9 cellular contexts compared by ENCODE assay signal in genomic region chr16:77951788-77952187, GRCh38.
DNase-seq lines count a peak whose midpoint lies in the region; TF ChIP-seq lines count a peak whose summit lies in the region.
"Had no signal": no experiment of that assay in that cellular context is flagged by ENCODE, and none has a peak within 500 bp of the region (broad histone marks: within the 10 kb centered on the region; RNA-seq: fewer than 3 reads in every experiment).

No MANE protein-coding gene starts in this region.

- peaks cover 0 to 12% of the 10 kb centered on the region in 2 donors for H3K27me3 ChIP-seq in breast epithelium
- H3K27me3 ChIP-seq in thyroid gland, result no peaks in the 10 kb centered on the region
- H3K27me3 ChIP-seq: neutrophil had no signal

- CTCF ChIA-PET in MCF 10A (lab: Yijun Ruan, JAX), result interaction anchor here (0.6 to 5.2 kb wide), 17 partner anchors 13 to 273 kb away, joined by 3 to 35 read pairs (median 4); no protein-coding TSS in a partner anchor

- no peaks in the 10 kb centered on the region for H3K36me3 Mint-ChIP-seq in MCF 10A (ENCODE audit: insufficient read depth, unreplicated experiment)

- H3K27ac Mint-ChIP-seq in MCF 10A (ENCODE audit: low read depth, unreplicated experiment), result no peak overlapping the region

- DNase-seq in MCF 10A (ENCODE audit: unreplicated experiment), result peak; percentile 47
- DNase-seq in breast epithelium (ENCODE audit: low spot score in 2 of 2), result no peak
- peak; percentile 19 for DNase-seq in NCI-H2107 (lab: John Stamatoyannopoulos, UW)
- DNase-seq in cardiac fibroblast (ENCODE audit: low read depth in 2 of 2), result no peak
- no peak for DNase-seq in thyroid gland
- DNase-seq in NK-92 treated with Interleukin-12 subunit alpha and Interleukin-12 subunit beta, amount 100 ng/mL, for 24 hours (lab: John Stamatoyannopoulos, UW), result no peak
- DNase-seq in activated CD4-positive, CD25-positive, alpha-beta regulatory T cell (lab: John Stamatoyannopoulos, UW), result no peak
- DNase-seq in T-helper 1 cell, result no peak

- intact Hi-C loops in MCF 10A (cut with micrococcal nuclease) (loop anchor here (1.0 kb wide), 1 partner anchor 20 kb away; no protein-coding TSS in a partner anchor), breast epithelium (cut with DNase I; ENCODE audit: low total_unique reads) (no loop called here), thyroid gland (cut with DNase I) (no loop called here)

- no peaks in the 10 kb centered on the region for H3K4me1 Mint-ChIP-seq in MCF 10A (ENCODE audit: insufficient read depth, unreplicated experiment)

- 22 to 24% methylated on average over 2 of the region's 2 CpGs for WGBS in thyroid gland, 2 donors

- H3K4me3 ChIP-seq in breast epithelium (no peak overlapping the region), cardiac fibroblast (replicated peaks in 1 of 2; ENCODE audit: low read depth in 2 of 2, low read length in 2 of 2) (no peak overlapping the region), thyroid gland (replicated peaks in 1 of 3) (no peak overlapping the region)

- H3K9me3 ChIP-seq in breast epithelium (no peaks in the 10 kb centered on the region), thyroid gland (no peaks in the 10 kb centered on the region)
- H3K9me3 ChIP-seq: neutrophil had no signal

- BruUV-seq in MCF 10A (replicated peaks; lab: Mats Ljungman, UMichigan), result no TSS peak

- H3K4me3 Mint-ChIP-seq in MCF 10A (ENCODE audit: unreplicated experiment), result no peak overlapping the region

- no peak overlapping the region for H3K27ac ChIP-seq in breast epithelium
- H3K27ac ChIP-seq in thyroid gland, result no peak overlapping the region
- H3K27ac ChIP-seq: neutrophil had no signal

- H3K36me3 ChIP-seq in breast epithelium (no peaks in the 10 kb centered on the region), thyroid gland (no peaks in the 10 kb centered on the region)
- H3K36me3 ChIP-seq: neutrophil had no signal

- TF ChIP-seq POLR2A in breast epithelium (IDR thresholded peaks at IDR 0.05) (no peak), thyroid gland (IDR thresholded peaks at IDR 0.05) (no peak)

- POLR2A ChIA-PET in MCF 10A (lab: Yijun Ruan, JAX), result no interaction called here

- no peaks in the 10 kb centered on the region for H3K9me3 Mint-ChIP-seq in MCF 10A (ENCODE audit: unreplicated experiment)

- H3K4me1 ChIP-seq in breast epithelium, result no peaks in the 10 kb centered on the region
- H3K4me1 ChIP-seq in thyroid gland, result no peaks in the 10 kb centered on the region

- H3K27me3 Mint-ChIP-seq in MCF 10A (ENCODE audit: insufficient read depth, unreplicated experiment), result no peaks in the 10 kb centered on the region

- TF ChIP-seq CTCF in MCF 10A (IDR thresholded peaks at IDR 0.05; ENCODE audit: unreplicated experiment) (peak; percentile 35), breast epithelium (IDR thresholded peaks at IDR 0.05) (no peak), cardiac fibroblast (IDR thresholded peaks at IDR 0.05; ENCODE audit: low read depth, low read length) (peak; percentile 7), thyroid gland (IDR thresholded peaks at IDR 0.05) (peak in 5 of 6 experiments; percentile 11 to 46 (median 25))

Comparison
In these comparisons a context has a peak if more than half of its experiments do, and no peak if none do; other contexts are left out.
1. DNase-seq: peak in MCF 10A (single experiment) and NCI-H2107 (single experiment); none in breast epithelium (0 of 2), cardiac fibroblast (0 of 2), thyroid gland (0 of 2), NK-92 treated with Interleukin-12 subunit alpha and Interleukin-12 subunit beta, amount 100 ng/mL, for 24 hours (single experiment), activated CD4-positive, CD25-positive, alpha-beta regulatory T cell (0 of 4) and T-helper 1 cell (0 of 5).
2. CTCF ChIP-seq: peak in MCF 10A (single experiment), cardiac fibroblast (single experiment) and thyroid gland (5 of 6); none in breast epithelium (0 of 3).